Comparison of ENCODE assay signal across 19 cellular contexts in genomic region chr12:109519787-109520186, GRCh38. TPM values are rescaled to one million over a fixed set of nuclear protein-coding genes. Genes with fewer than 3 reads are reported as not detected.
DNase-seq lines count a peak whose midpoint lies in the region; ATAC-seq and TF ChIP-seq lines count a peak whose summit lies in the region.
"Had no signal": no experiment of that assay in that cellular context is flagged by ENCODE, and none has a peak within 500 bp of the region (broad histone marks: within the 10 kb centered on the region; RNA-seq: fewer than 3 reads in every experiment).

No MANE protein-coding gene starts in this region.

- TF ChIP-seq CTCF in AG04450 (IDR thresholded peaks at IDR 0.05; ENCODE audit: low read depth, low read length) (no peak), gastroesophageal sphincter (IDR thresholded peaks at IDR 0.05) (no peak), psoas muscle (IDR thresholded peaks at IDR 0.05) (no peak), nephron progenitor cell (IDR thresholded peaks at IDR 0.05) (no peak)

- no peak for TF ChIP-seq EP300 in gastroesophageal sphincter (IDR thresholded peaks at IDR 0.05)

- H3K27me3 Mint-ChIP-seq in nephron progenitor cell (ENCODE audit: low read depth, poor library complexity), result peaks cover 4% of the 10 kb centered on the region
- H3K27me3 Mint-ChIP-seq: activated CD4-positive, alpha-beta T cell treated with anti-CD3 and anti-CD28 coated beads, Interleukin-2, amount 10 ng/mL, durations not matched to agents 7 days and 5 days; activated naive CD4-positive, alpha-beta T cell treated with anti-CD3 and anti-CD28 coated beads, Interleukin-2, amount 10 ng/mL, durations not matched to agents 7 days and 5 days; progenitor cell of endocrine pancreas had no signal

- POLR2A ChIA-PET in AG04450 (lab: Yijun Ruan, JAX), result interaction anchor here (1.5 kb wide), 1 partner anchor 56 kb away, joined by 4 read pairs; no protein-coding TSS in a partner anchor

- peak overlapping the region; percentile 25 for H3K9ac ChIP-seq in adipocyte (ENCODE audit: low read length)
- H3K9ac ChIP-seq: KMS-11 had no signal

- H3K4me1 Mint-ChIP-seq in nephron progenitor cell, result peaks cover 16% of the 10 kb centered on the region
- H3K4me1 Mint-ChIP-seq: activated CD4-positive, alpha-beta T cell treated with anti-CD3 and anti-CD28 coated beads, Interleukin-2, amount 10 ng/mL, durations not matched to agents 7 days and 5 days; activated naive CD4-positive, alpha-beta T cell treated with anti-CD3 and anti-CD28 coated beads, Interleukin-2, amount 10 ng/mL, durations not matched to agents 7 days and 5 days had no signal

- H3K4me3 Mint-ChIP-seq in nephron progenitor cell, result no peak overlapping the region
- H3K4me3 Mint-ChIP-seq: activated CD4-positive, alpha-beta T cell treated with anti-CD3 and anti-CD28 coated beads, Interleukin-2, amount 10 ng/mL, durations not matched to agents 7 days and 5 days; activated naive CD4-positive, alpha-beta T cell treated with anti-CD3 and anti-CD28 coated beads, Interleukin-2, amount 10 ng/mL, durations not matched to agents 7 days and 5 days had no signal

- H3K36me3 ChIP-seq in adipocyte (ENCODE audit: control insufficient read depth, insufficient read depth, low read length, severe bottlenecking) (peaks cover 76% of the 10 kb centered on the region), gastroesophageal sphincter (peaks cover 0 to 99% of the 10 kb centered on the region in 2 donors), psoas muscle (ENCODE audit: insufficient read depth in 1 of 2, low read depth in 1 of 2) (peaks cover 7 to 97% of the 10 kb centered on the region in 2 donors)

- CTCF ChIA-PET in AG04450 (lab: Charles Lee), result interaction anchor here (0.6 to 4.3 kb wide), 22 partner anchors 9 to 267 kb away, joined by 3 to 92 read pairs (median 5); partner anchors contain the start of genes FAM222A, KCTD10, MMAB and MVK

- intact Hi-C loops in psoas muscle (cut with DNase I), result loop anchor here (2.0 to 5.0 kb wide), 2 partner anchors 78 to 255 kb away; no protein-coding TSS in a partner anchor

- H3K4me3 ChIP-seq in AG04450 (ENCODE audit: low read depth, low read length) (no peak overlapping the region), adipocyte (ENCODE audit: low read length) (no peak overlapping the region), gastroesophageal sphincter (no peak overlapping the region), psoas muscle (no peak overlapping the region)

- H3K27ac Mint-ChIP-seq in nephron progenitor cell, result no peak overlapping the region
- H3K27ac Mint-ChIP-seq: activated CD4-positive, alpha-beta T cell treated with anti-CD3 and anti-CD28 coated beads, Interleukin-2, amount 10 ng/mL, durations not matched to agents 7 days and 5 days; activated naive CD4-positive, alpha-beta T cell treated with anti-CD3 and anti-CD28 coated beads, Interleukin-2, amount 10 ng/mL, durations not matched to agents 7 days and 5 days; progenitor cell of endocrine pancreas had no signal

- no peak for TF ChIP-seq POLR2A in gastroesophageal sphincter (IDR thresholded peaks at IDR 0.05)

- peaks cover 16% of the 10 kb centered on the region for H3K4me1 ChIP-seq in adipocyte (ENCODE audit: control insufficient read depth, insufficient read depth, low read length)
- H3K4me1 ChIP-seq in gastroesophageal sphincter, result peaks cover 0 to 14% (median 6%) of the 10 kb centered on the region in 3 donors
- H3K4me1 ChIP-seq in psoas muscle, result peaks cover 5% of the 10 kb centered on the region

- H3K9me3 Mint-ChIP-seq in nephron progenitor cell, result no peaks in the 10 kb centered on the region
- H3K9me3 Mint-ChIP-seq: activated CD4-positive, alpha-beta T cell treated with anti-CD3 and anti-CD28 coated beads, Interleukin-2, amount 10 ng/mL, durations not matched to agents 7 days and 5 days; activated naive CD4-positive, alpha-beta T cell treated with anti-CD3 and anti-CD28 coated beads, Interleukin-2, amount 10 ng/mL, durations not matched to agents 7 days and 5 days had no signal

- H3K36me3 Mint-ChIP-seq in nephron progenitor cell (ENCODE audit: low read depth), result peaks cover 33% of the 10 kb centered on the region

- DNase-seq in AG04450 (ENCODE audit: low read depth, low spot score) (no peak), adipocyte (ENCODE audit: low read depth) (no peak), psoas muscle (no peak), nephron progenitor cell (no peak), OCI-M1 (lab: John Stamatoyannopoulos, UW) (no peak)
- DNase-seq in activated CD4-positive, alpha-beta T cell treated with anti-CD3 and anti-CD28 coated beads, Interleukin-2, amount 50 U/mL, for 4 hours, result no peak
- no peak for DNase-seq in activated CD4-positive, alpha-beta T cell treated with anti-CD3 and anti-CD28 coated beads, Interleukin-2, amount 50 U/mL, for 1 hour
- DNase-seq: activated CD4-positive, alpha-beta T cell treated with anti-CD3 and anti-CD28 coated beads, Interleukin-2, amount 10 ng/mL, durations not matched to agents 7 days and 5 days; activated naive CD4-positive, alpha-beta T cell treated with anti-CD3 and anti-CD28 coated beads, Interleukin-2, amount 10 ng/mL, durations not matched to agents 7 days and 5 days; left colon; NCI-H1092; NCI-H2171; NCI-H748 treated with DMSO at 0.1 percent for 48 hours; substantia nigra; SW 1271 had no signal

- peak overlapping the region; percentile 94 for H3K27ac ChIP-seq in AG04450 (ENCODE audit: low read depth, low read length)
- H3K27ac ChIP-seq in gastroesophageal sphincter, result peak overlapping the region in 3 of 4 donors; percentile 42 to 71 (median 56)
- peak overlapping the region; percentile 69 for H3K27ac ChIP-seq in psoas muscle
- H3K27ac ChIP-seq: KMS-11 had no signal

- no peaks in the 10 kb centered on the region for H3K27me3 ChIP-seq in AG04450 (ENCODE audit: control insufficient read depth, insufficient read depth, low read length)
- H3K27me3 ChIP-seq in adipocyte (replicated peaks; ENCODE audit: control insufficient read depth, insufficient read depth, low read length), result no peaks in the 10 kb centered on the region
- H3K27me3 ChIP-seq in gastroesophageal sphincter, result no peaks in the 10 kb centered on the region
- no peaks in the 10 kb centered on the region for H3K27me3 ChIP-seq in psoas muscle (ENCODE audit: insufficient read depth in 3 of 3, low read length in 2 of 3)

- no peak for ATAC-seq in gastroesophageal sphincter
- ATAC-seq in psoas muscle, result no peak
- ATAC-seq: Panc1 had no signal

- H3K9me3 ChIP-seq in AG04450 (ENCODE audit: control insufficient read depth, insufficient read depth, low read length) (no peaks in the 10 kb centered on the region), adipocyte (ENCODE audit: control insufficient read depth, low read length) (no peaks in the 10 kb centered on the region), gastroesophageal sphincter (no peaks in the 10 kb centered on the region), psoas muscle (no peaks in the 10 kb centered on the region)

- 84% methylated on average over 4 of the region's 6 CpGs; no CpG with 5 or more reads in 1 of the 2 donors for WGBS in gastroesophageal sphincter (ENCODE audit: low coverage in 1 of 2), 2 donors
- WGBS in psoas muscle, 3 donors, result 69 to 88% (median 86%) methylated on average over 6 of the region's 6 CpGs

RNA-seq across cellular contexts. Expression of gene UBE3B, which starts 42.4 kb away (rescaled TPM):
- polyA plus RNA-seq in AG04450 (2011; rRNA removed), result 40.5 and 42.8 TPM in 2 replicates
- 78.1 and 83.4 TPM in 2 replicates for polyA minus RNA-seq in AG04450 (2011; rRNA and poly(A)+ RNA removed)
- total RNA-seq in gastroesophageal sphincter, result 10 to 100 TPM; 45.2 to 63.6 (median 62.8) TPM
- total RNA-seq in psoas muscle, result 10 to 100 TPM; 41.7 to 50.8 (median 46.3) TPM
- 10 to 100 TPM; 13.5 to 45.0 (median 14.4) TPM for polyA plus RNA-seq in psoas muscle

RNA-seq across cellular contexts. Expression of gene KCTD10, which starts 42.7 kb away (rescaled TPM):
- polyA plus RNA-seq in AG04450 (2011; rRNA removed) (119 and 128 TPM in 2 replicates), psoas muscle (10 to 100 TPM in 2 of 3 donors, 1 to 10 TPM in 1; 7.4 to 16.0 (median 11.6) TPM)
- 297 and 364 TPM in 2 replicates for polyA minus RNA-seq in AG04450 (2011; rRNA and poly(A)+ RNA removed)
- total RNA-seq in gastroesophageal sphincter (100 to 1,000 TPM in 1 of 4 donors, 10 to 100 TPM in 3; 76.8 to 104 (median 94.5) TPM), psoas muscle (10 to 100 TPM; 13.0 to 21.8 (median 17.9) TPM)

RNA-seq across cellular contexts. Expression of gene MMAB, which starts 53.5 kb away (rescaled TPM):
- polyA plus RNA-seq in AG04450 (2011; rRNA removed) (13.0 and 15.1 TPM in 2 replicates), psoas muscle (10 to 100 TPM; 17.3 to 34.6 (median 24.7) TPM)
- 7.2 and 7.3 TPM in 2 replicates for polyA minus RNA-seq in AG04450 (2011; rRNA and poly(A)+ RNA removed)
- total RNA-seq in gastroesophageal sphincter (10 to 100 TPM; 22.3 to 39.6 (median 31.1) TPM), psoas muscle (10 to 100 TPM; 28.5 to 43.3 (median 38.1) TPM)

RNA-seq across cellular contexts. Expression of gene MVK, which starts 53.8 kb away (rescaled TPM):
- 4.7 and 5.9 TPM in 2 replicates for polyA plus RNA-seq in AG04450 (2011; rRNA removed)
- 4.8 and 5.2 TPM in 2 replicates for polyA minus RNA-seq in AG04450 (2011; rRNA and poly(A)+ RNA removed)
- 10 to 100 TPM in 2 of 4 donors, 1 to 10 TPM in 2; 6.2 to 18.2 (median 10.4) TPM for total RNA-seq in gastroesophageal sphincter
- total RNA-seq in psoas muscle, result 10 to 100 TPM in 1 of 4 donors, 1 to 10 TPM in 3; 7.5 to 11.4 (median 8.7) TPM
- polyA plus RNA-seq in psoas muscle, result 10 to 100 TPM in 2 of 3 donors, 1 to 10 TPM in 1; 6.4 to 10.5 (median 10.2) TPM
